Comparison of ENCODE assay signal across 27 cellular contexts in the genomic region with DNA sequence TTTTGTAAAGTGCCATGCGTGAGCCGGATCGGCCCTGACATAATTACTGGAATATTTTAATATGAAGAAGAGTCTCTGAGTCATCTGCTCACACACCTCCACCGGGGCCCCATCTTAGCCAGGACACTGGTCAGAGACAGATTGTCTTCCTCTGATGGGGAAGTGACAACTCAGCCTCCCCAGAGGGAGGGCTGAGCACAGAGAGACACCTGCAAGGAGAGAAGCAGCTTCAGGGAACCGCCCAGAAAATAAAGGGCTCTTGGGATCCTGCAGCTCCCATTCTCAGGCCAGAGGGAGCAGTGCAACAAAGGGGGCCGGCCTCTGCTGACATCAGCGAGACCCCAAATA.
DNase-seq lines count a peak whose midpoint lies in the region; ATAC-seq, FAIRE-seq and TF ChIP-seq lines count a peak whose summit lies in the region.
"Had no signal": no experiment of that assay in that cellular context is flagged by ENCODE, and none has a peak within 500 bp of the region (broad histone marks: within the 10 kb centered on the region; RNA-seq: fewer than 3 reads in every experiment).

No MANE protein-coding gene starts in this region.

- H3K9me3 ChIP-seq in GM12878 (replicated peaks; ENCODE audit: control insufficient read depth, insufficient read depth, low read length) (no peaks in the 10 kb centered on the region; the same call in 2 of the 3 replicates), HAP-1 (no peaks in the 10 kb centered on the region)
- H3K9me3 ChIP-seq: left ventricle myocardium inferior, MG63, right lobe of liver, SK-N-SH, thoracic aorta had no signal

- peak; percentile 32 for ATAC-seq in GM19395 (IDR thresholded peaks at IDR 0.05; ENCODE audit: unreplicated experiment)
- ATAC-seq in HG02885 (IDR thresholded peaks at IDR 0.05; ENCODE audit: poor library complexity, unreplicated experiment): peak; percentile 26
- ATAC-seq in GM12878: peak; percentile 19; the same call in 1 of the 3 replicates
- ATAC-seq in GM19328 (IDR thresholded peaks at IDR 0.05; ENCODE audit: unreplicated experiment): no peak
- ATAC-seq: activated CD8-positive, alpha-beta memory T cell treated with anti-CD3 and anti-CD28 coated beads, Interleukin-2, amount 10 ng/mL, durations not matched to agents 7 days and 5 days; natural killer cell; right lobe of liver; stimulated activated naive CD8-positive, alpha-beta T cell treated with anti-CD3 and anti-CD28 coated beads, Interleukin-15, Interleukin-2, amounts not matched to agents 100 U/mL and 50 U/mL, for 24 hours; T-helper 17 cell had no signal

- H3K79me2 ChIP-seq in GM12878 (ENCODE audit: control insufficient read depth, insufficient read depth, low read length): no peaks in the 10 kb centered on the region

- TF ChIP-seq EP300 in GM12878 (IDR thresholded peaks at IDR 0.05; ENCODE audit: borderline replicate concordance in 1 of 2, control insufficient read depth in 1 of 2, low read depth in 2 of 2, low read length in 2 of 2): no peak

- POLR2A ChIA-PET in GM12878 (lab: Charles Lee): no interaction called here

- H3K4me1 ChIP-seq in GM12878 (ENCODE audit: control insufficient read depth, insufficient read depth, low read length) (peaks cover 16% of the 10 kb centered on the region), HAP-1 (peaks cover 5% of the 10 kb centered on the region; the same call in 1 of the 2 replicates)
- H3K4me1 ChIP-seq: left ventricle myocardium inferior, right lobe of liver had no signal

- TF ChIP-seq RAD21 in GM12878 (IDR thresholded peaks at IDR 0.05; ENCODE audit: insufficient read depth, low read depth, low read length): no peak

- no peak for TF ChIP-seq CTCF in GM12878 (IDR thresholded peaks at IDR 0.05 in 2 of 3, conservative IDR thresholded peaks at IDR 0.05 in 1 of 3; ENCODE audit: control insufficient read depth in 2 of 3, extremely low read depth in 1 of 3, insufficient read depth in 1 of 3, low read depth in 3 of 3, low read length in 3 of 3)

- no peak overlapping the region for H3K9ac ChIP-seq in GM12878 (ENCODE audit: control insufficient read depth, insufficient read depth, low read length)
- H3K9ac ChIP-seq: SK-N-SH had no signal

- H2AFZ ChIP-seq in GM12878 (ENCODE audit: control insufficient read depth, low read depth, low read length): no peak overlapping the region

- DNase-seq in GM12878 (ENCODE audit: low read depth, low spot score): no peak
- peak; percentile 62 for DNase-seq in posterior vena cava (ENCODE audit: low spot score)
- no peak for DNase-seq in HAP-1 (ENCODE audit: low spot score in 2 of 2)
- no peak for DNase-seq in NCI-H774 (lab: John Stamatoyannopoulos, UW)
- DNase-seq: activated CD4-positive, alpha-beta T cell treated with anti-CD3 and anti-CD28 coated beads, Interleukin-2, amount 10 ng/mL, durations not matched to agents 7 days and 5 days; activated CD8-positive, alpha-beta memory T cell treated with anti-CD3 and anti-CD28 coated beads, Interleukin-2, amount 10 ng/mL, durations not matched to agents 7 days and 5 days; activated naive CD4-positive, alpha-beta T cell treated with anti-CD3 and anti-CD28 coated beads for 36 hours; CD4-positive, CD25-positive, alpha-beta regulatory T cell; HFFc6; KBM-7; left ventricle myocardium inferior; MG63; natural killer cell; NCI-H2171; NCI-H526 treated with DMSO at 0.1 percent for 48 hours; right lobe of liver; SK-N-SH; stimulated activated CD4-positive, alpha-beta T cell treated with anti-CD3 and anti-CD28 coated beads, Interleukin-4, amount 100 ng/mL, for 4 hours; stimulated activated naive CD8-positive, alpha-beta T cell treated with anti-CD3 and anti-CD28 coated beads, Interleukin-15, Interleukin-2, amounts not matched to agents 100 U/mL and 50 U/mL, for 24 hours; T-helper 17 cell had no signal

- in situ Hi-C loops in GM12878 (cut with MboI): no loop called here
- in situ Hi-C loops in HAP-1 (cut with MboI; ENCODE audit: low sequenced_read_pairs): no loop called here

- no peaks in the 10 kb centered on the region for H4K20me1 ChIP-seq in GM12878 (ENCODE audit: control insufficient read depth, insufficient read depth)

- no peak for FAIRE-seq in GM12878 (lab: Jason Lieb, UNC)
- FAIRE-seq: HTR-8/SVneo had no signal

- no TSS peak for BruUV-seq in GM12878 (replicated peaks; lab: Mats Ljungman, UMichigan)

- RAD21 ChIA-PET in GM12878 (lab: Charles Lee; ENCODE audit: unreplicated experiment): no interaction called here

- H3K4me3 ChIP-seq in GM12878 (no peak overlapping the region), HAP-1 (no peak overlapping the region)
- H3K4me3 ChIP-seq: cardiac muscle cell, left ventricle myocardium inferior, MG63, right lobe of liver, thoracic aorta had no signal

- H3K27me3 ChIP-seq in GM12878 (replicated peaks in 1 of 2; ENCODE audit: control insufficient read depth in 2 of 2, insufficient read depth in 2 of 2, low read length in 1 of 2) (no peaks in the 10 kb centered on the region), HAP-1 (ENCODE audit: low read depth) (no peaks in the 10 kb centered on the region)
- H3K27me3 ChIP-seq: MG63, right lobe of liver had no signal

- intact Hi-C loops in GM12878 (cut with micrococcal nuclease; ENCODE audit: unreplicated experiment): no loop called here
- intact Hi-C loops in posterior vena cava (cut with DNase I): no loop called here

- no peak for TF ChIP-seq POLR2A in GM12878 (IDR thresholded peaks at IDR 0.05; ENCODE audit: low read depth, low read length)

- CTCF ChIA-PET in GM12878 (lab: Yijun Ruan, JAX): no interaction called here

- no peak overlapping the region for H3K27ac ChIP-seq in GM12878 (ENCODE audit: control insufficient read depth, insufficient read depth)
- H3K27ac ChIP-seq: cardiac muscle cell, left ventricle myocardium inferior, right lobe of liver, thoracic aorta, VCaP had no signal

- SMC1A ChIA-PET in GM12878 (lab: Charles Lee; ENCODE audit: uncharacterized antibody, unreplicated experiment): interaction anchor here (1.3 kb wide), 1 partner anchor 9 kb away, joined by 3 read pairs; no protein-coding TSS in a partner anchor

- no peak overlapping the region for H3K4me2 ChIP-seq in GM12878 (ENCODE audit: control insufficient read depth, insufficient read depth)
- H3K4me2 ChIP-seq: SK-N-SH had no signal

- 49% methylated on average over 7 of the region's 7 CpGs for WGBS in GM12878 (ENCODE audit: insufficient coverage, insufficient replicate concordance, low lambda C conversion rate, missing lambda C conversion rate)

- H3K36me3 ChIP-seq in GM12878 (ENCODE audit: control insufficient read depth in 2 of 2, insufficient read depth in 2 of 2, low read length in 1 of 2) (no peaks in the 10 kb centered on the region), HAP-1 (replicated peaks) (no peaks in the 10 kb centered on the region)
- H3K36me3 ChIP-seq: cardiac muscle cell, left ventricle myocardium inferior, MG63, right lobe of liver, thoracic aorta had no signal

TF ChIP-seq in GM12878, 131 proteins besides CTCF, POLR2A, EP300 and RAD21 (continues in another document):
- TF ChIP-seq SPI1 (IDR thresholded peaks at IDR 0.05; ENCODE audit: borderline replicate concordance, insufficient read depth, low read depth, low read length): no peak
- TF ChIP-seq, protein P1, sequence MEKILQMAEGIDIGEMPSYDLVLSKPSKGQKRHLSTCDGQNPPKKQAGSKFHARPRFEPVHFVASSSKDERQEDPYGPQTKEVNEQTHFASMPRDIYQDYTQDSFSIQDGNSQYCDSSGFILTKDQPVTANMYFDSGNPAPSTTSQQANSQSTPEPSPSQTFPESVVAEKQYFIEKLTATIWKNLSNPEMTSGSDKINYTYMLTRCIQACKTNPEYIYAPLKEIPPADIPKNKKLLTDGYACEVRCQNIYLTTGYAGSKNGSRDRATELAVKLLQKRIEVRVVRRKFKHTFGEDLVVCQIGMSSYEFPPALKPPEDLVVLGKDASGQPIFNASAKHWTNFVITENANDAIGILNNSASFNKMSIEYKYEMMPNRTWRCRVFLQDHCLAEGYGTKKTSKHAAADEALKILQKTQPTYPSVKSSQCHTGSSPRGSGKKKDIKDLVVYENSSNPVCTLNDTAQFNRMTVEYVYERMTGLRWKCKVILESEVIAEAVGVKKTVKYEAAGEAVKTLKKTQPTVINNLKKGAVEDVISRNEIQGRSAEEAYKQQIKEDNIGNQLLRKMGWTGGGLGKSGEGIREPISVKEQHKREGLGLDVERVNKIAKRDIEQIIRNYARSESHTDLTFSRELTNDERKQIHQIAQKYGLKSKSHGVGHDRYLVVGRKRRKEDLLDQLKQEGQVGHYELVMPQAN (conservative IDR thresholded peaks at IDR 0.05): no peak
- TF ChIP-seq, protein P2, sequence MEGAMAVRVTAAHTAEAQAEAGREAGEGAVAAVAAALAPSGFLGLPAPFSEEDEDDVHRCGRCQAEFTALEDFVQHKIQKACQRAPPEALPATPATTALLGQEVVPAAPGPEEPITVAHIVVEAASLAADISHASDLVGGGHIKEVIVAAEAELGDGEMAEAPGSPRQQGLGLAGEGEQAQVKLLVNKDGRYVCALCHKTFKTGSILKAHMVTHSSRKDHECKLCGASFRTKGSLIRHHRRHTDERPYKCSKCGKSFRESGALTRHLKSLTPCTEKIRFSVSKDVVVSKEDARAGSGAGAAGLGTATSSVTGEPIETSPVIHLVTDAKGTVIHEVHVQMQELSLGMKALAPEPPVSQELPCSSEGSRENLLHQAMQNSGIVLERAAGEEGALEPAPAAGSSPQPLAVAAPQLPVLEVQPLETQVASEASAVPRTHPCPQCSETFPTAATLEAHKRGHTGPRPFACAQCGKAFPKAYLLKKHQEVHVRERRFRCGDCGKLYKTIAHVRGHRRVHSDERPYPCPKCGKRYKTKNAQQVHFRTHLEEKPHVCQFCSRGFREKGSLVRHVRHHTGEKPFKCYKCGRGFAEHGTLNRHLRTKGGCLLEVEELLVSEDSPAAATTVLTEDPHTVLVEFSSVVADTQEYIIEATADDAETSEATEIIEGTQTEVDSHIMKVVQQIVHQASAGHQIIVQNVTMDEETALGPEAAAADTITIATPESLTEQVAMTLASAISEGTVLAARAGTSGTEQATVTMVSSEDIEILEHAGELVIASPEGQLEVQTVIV (IDR thresholded peaks at IDR 0.05; ENCODE audit: borderline replicate concordance, partially characterized antibody): no peak
- TF ChIP-seq BHLHE40 (IDR thresholded peaks at IDR 0.05; ENCODE audit: borderline replicate concordance in 1 of 2, low read depth in 2 of 2, low read length in 1 of 2): no peak
- no peak for TF ChIP-seq ZNF207 (IDR thresholded peaks at IDR 0.05; ENCODE audit: borderline replicate concordance)
- no peak for TF ChIP-seq ZNF217 (IDR thresholded peaks at IDR 0.05)
